Comparison of ENCODE assay signal across 13 cellular contexts in genomic region chr4:74244049-74244448, GRCh38.
"Had no signal": no experiment of that assay in that cellular context is flagged by ENCODE, and none has a peak within 500 bp of the region (broad histone marks: within the 10 kb centered on the region; RNA-seq: fewer than 3 reads in every experiment).

No MANE protein-coding gene starts in this region.

- H3K4me3 Mint-ChIP-seq: brain; natural killer cell treated with Interleukin-12 subunit alpha and Interleukin-12 subunit beta and Interleukin-15 and Interleukin-18, amount 100 ng/mL, for 72 hours had no signal

- H3K9me3 Mint-ChIP-seq: natural killer cell treated with Interleukin-12 subunit alpha and Interleukin-12 subunit beta and Interleukin-15 and Interleukin-18, amount 100 ng/mL, for 72 hours had no signal

- H3K27ac Mint-ChIP-seq: brain; natural killer cell treated with Interleukin-12 subunit alpha and Interleukin-12 subunit beta and Interleukin-15 and Interleukin-18, amount 100 ng/mL, for 72 hours had no signal

- ATAC-seq: gastroesophageal sphincter, left ventricle myocardium superior had no signal

- H3K4me1 Mint-ChIP-seq: brain had no signal

- DNase-seq: activated gamma-delta T cell; activated naive CD4-positive, alpha-beta T cell treated with anti-CD3 and anti-CD28 coated beads, Interleukin-2, amount 50 U/mL, for 16 hours; aorta; head of caudate nucleus; left ventricle myocardium superior; midbrain; ovary; stimulated activated CD4-positive, alpha-beta T cell treated with anti-CD3 and anti-CD28 coated beads, Interleukin-4, amount 100 ng/mL, for 1 hour; stimulated activated naive CD4-positive, alpha-beta T cell treated with Interleukin-2 at 50 U/mL for 16 hours; SW 1271 had no signal

- H3K36me3 Mint-ChIP-seq: natural killer cell treated with Interleukin-12 subunit alpha and Interleukin-12 subunit beta and Interleukin-15 and Interleukin-18, amount 100 ng/mL, for 72 hours had no signal

- H3K27me3 Mint-ChIP-seq: brain; natural killer cell treated with Interleukin-12 subunit alpha and Interleukin-12 subunit beta and Interleukin-15 and Interleukin-18, amount 100 ng/mL, for 72 hours had no signal
